Comparison of ENCODE assay signal across 9 cellular contexts in genomic region chr16:586645-587590, GRCh38. TPM values are rescaled to one million over a fixed set of nuclear protein-coding genes. Genes with fewer than 3 reads are reported as not detected.
A peak's percentile ranks its signal among the peaks of the same experiment; 100 is the strongest.
DNase-seq lines count a peak whose midpoint lies in the region; ATAC-seq, FAIRE-seq and TF ChIP-seq lines count a peak whose summit lies in the region.
"Had no signal": no experiment of that assay in that cellular context is flagged by ENCODE, and none has a peak within 500 bp of the region (broad histone marks: within the 10 kb centered on the region; RNA-seq: fewer than 3 reads in every experiment).

No MANE protein-coding gene starts in this region.

- H3K9me1 ChIP-seq in K562 (ENCODE audit: control insufficient read depth, insufficient read depth, low read length), result peaks cover 8% of the 10 kb centered on the region

- peaks cover 94% of the 10 kb centered on the region for H3K36me3 Mint-ChIP-seq in Calu3 (ENCODE audit: insufficient read depth, unreplicated experiment)
- no peaks in the 10 kb centered on the region for H3K36me3 Mint-ChIP-seq in nephron (ENCODE audit: low read depth)

- peaks cover 18 to 80% of the 10 kb centered on the region in 2 experiments; a peak in 4 of 5 replicates for H3K4me1 ChIP-seq in K562 (replicated peaks in 1 of 2; ENCODE audit: control insufficient read depth in 2 of 2, insufficient read depth in 2 of 2, low read length in 2 of 2)

- intact Hi-C loops in Calu3 (cut with micrococcal nuclease; ENCODE audit: unreplicated experiment) (no loop called here), K562 (cut with micrococcal nuclease) (no loop called here)

- no peak for FAIRE-seq in K562 (lab: Jason Lieb, UNC)

- no peak for TF ChIP-seq EP300 in K562 (IDR thresholded peaks at IDR 0.05; ENCODE audit: low read length)

- TF ChIP-seq RAD21 in K562 (CRISPR knock-in tag; conservative IDR thresholded peaks at IDR 0.05 in 1 of 2, IDR thresholded peaks at IDR 0.05 in 1 of 2), result no peak

- TF ChIP-seq POLR2A in K562 (conservative IDR thresholded peaks at IDR 0.05), result peak; percentile 49

- H3K4me1 Mint-ChIP-seq in Calu3 (ENCODE audit: low read depth, unreplicated experiment), result peaks cover 41% of the 10 kb centered on the region
- H3K4me1 Mint-ChIP-seq in nephron, result peaks cover 25% of the 10 kb centered on the region

- no peak overlapping the region for H2AFZ ChIP-seq in K562 (ENCODE audit: low read depth, low read length)

- in situ Hi-C loops in K562 (cut with MboI) (no loop called here), GM13976 (cut with MboI; ENCODE audit: low sequenced_read_pairs, unreplicated experiment) (no loop called here)

- CTCF ChIA-PET in Calu3 (lab: Charles Lee) (interaction anchor here (0.7 kb wide), 1 partner anchor 10 kb away, joined by 4 read pairs; no protein-coding TSS in a partner anchor), K562 (lab: Yijun Ruan, JAX; ENCODE audit: low intra/inter-chr PET ratio) (no interaction called here)

- DNase-seq in Calu3 (no peak), LNCaP clone FGC (ENCODE audit: low read depth) (no peak), K562 (ENCODE audit: extremely low read depth in 1 of 4, low spot score in 3 of 4) (no peak), DMS114 treated with DMSO at 0.1 percent for 48 hours (lab: John Stamatoyannopoulos, UW; ENCODE audit: unreplicated experiment) (no peak), NCI-H774 (lab: John Stamatoyannopoulos, UW) (no peak), T-helper 9 cell (no peak), GM13976 (ENCODE audit: low spot score) (no peak)

- H3K9me3 Mint-ChIP-seq in Calu3 (ENCODE audit: low read depth, unreplicated experiment), result no peaks in the 10 kb centered on the region
- H3K9me3 Mint-ChIP-seq in nephron, result no peaks in the 10 kb centered on the region

- POLR2A ChIA-PET in K562 (lab: Yijun Ruan, JAX), result interaction anchor here (0.6 to 1.5 kb wide), 7 partner anchors 8 to 149 kb away, joined by 3 to 6 read pairs (median 3); partner anchors contain the start of gene METTL26

- H3K4me3 Mint-ChIP-seq in Calu3 (ENCODE audit: low read depth, unreplicated experiment) (peak overlapping the region; percentile 92), nephron (peak overlapping the region; percentile 94 to 99 (median 97))

- H3K4me3 ChIP-seq in LNCaP clone FGC (ENCODE audit: low read depth, low read length), result peak overlapping the region; percentile 89
- H3K4me3 ChIP-seq in K562, result no peak overlapping the region

- H3K9me3 ChIP-seq in K562 (replicated peaks; ENCODE audit: control insufficient read depth, insufficient read depth, low read depth, low read length), result no peaks in the 10 kb centered on the region

- no peak for TF ChIP-seq CTCF in Calu3 (IDR thresholded peaks at IDR 0.05; ENCODE audit: unreplicated experiment)
- TF ChIP-seq CTCF in LNCaP clone FGC (IDR thresholded peaks at IDR 0.05; ENCODE audit: control insufficient read depth, extremely low read depth, insufficient read depth), result no peak
- no peak for TF ChIP-seq CTCF in K562 (IDR thresholded peaks at IDR 0.05 in 2 of 3, conservative IDR thresholded peaks at IDR 0.05 in 1 of 3; ENCODE audit: insufficient read depth in 2 of 3, low read depth in 1 of 3, low read length in 3 of 3)
- no peak for TF ChIP-seq CTCF in nephron (IDR thresholded peaks at IDR 0.05; ENCODE audit: unreplicated experiment in 3 of 3)
- TF ChIP-seq CTCF in GM13976 (IDR thresholded peaks at IDR 0.05; ENCODE audit: borderline replicate concordance, control extremely low read depth, extremely low read depth, insufficient read depth, missing control alignments), result no peak

- H3K36me3 ChIP-seq in K562 (ENCODE audit: control insufficient read depth, insufficient read depth, low read length), result peaks cover 7% of the 10 kb centered on the region; the same call in 1 of the 3 replicates

- no TSS peak for BruUV-seq in Calu3 (replicated peaks; lab: Mats Ljungman, UMichigan)
- no TSS peak for BruUV-seq in K562 (replicated peaks; lab: Mats Ljungman, UMichigan)

- ATAC-seq in K562, result no peak

- H3K27ac Mint-ChIP-seq in Calu3 (ENCODE audit: unreplicated experiment) (peak overlapping the region; percentile 97), nephron (peak overlapping the region; percentile 93 to 100 (median 98))

- H3K27ac ChIP-seq in K562 (ENCODE audit: extremely low read depth, low read depth, low read length), result 0 out of 3 replicates have a peak overlapping the region, but pooled peaks have one; percentile 91

- H3K4me2 ChIP-seq in K562 (ENCODE audit: insufficient read depth, low read length), result peak overlapping the region; percentile 12

- peaks cover 17% of the 10 kb centered on the region for H4K20me1 ChIP-seq in K562 (replicated peaks; ENCODE audit: control insufficient read depth, insufficient read depth, low read length)

- H3K27me3 ChIP-seq in K562 (ENCODE audit: control insufficient read depth in 2 of 2, insufficient read depth in 2 of 2, low read length in 2 of 2), result no peaks in the 10 kb centered on the region

- peak overlapping the region; percentile 82 to 88; a peak in 3 of 4 replicates for H3K9ac ChIP-seq in K562 (ENCODE audit: insufficient read depth in 1 of 2, low read depth in 2 of 2, low read length in 2 of 2)

- H3K27me3 Mint-ChIP-seq in Calu3 (ENCODE audit: unreplicated experiment), result no peaks in the 10 kb centered on the region
- H3K27me3 Mint-ChIP-seq in nephron (ENCODE audit: low read depth), result peaks cover 8% of the 10 kb centered on the region

- 80% methylated on average over 14 of the region's 14 CpGs for WGBS in K562 (ENCODE audit: insufficient coverage, low coverage, missing lambda C conversion rate)

- peaks cover 40% of the 10 kb centered on the region for H3K79me2 ChIP-seq in K562 (ENCODE audit: control insufficient read depth, insufficient read depth, low read length)

RNA-seq across cellular contexts. Expression of gene RAB40C, which starts 2.9 kb away (rescaled TPM):
- total RNA-seq in Calu3 (2022), result 35.6 and 36.5 TPM in 2 replicates
- 10.6 and 36.6 TPM in 2 replicates for total RNA-seq in K562 (2011; cell fraction: chromatin; rRNA removed; ENCODE audit: low replicate concordance)
- total RNA-seq in K562 (2011; cell fraction: nucleolus; rRNA removed), result 24.2 and 24.8 TPM in 2 replicates
- 15.5 and 15.6 TPM in 2 replicates for total RNA-seq in K562 (2011; cell fraction: nucleoplasm; rRNA removed)
- 22.3 and 26.0 TPM in 2 replicates for total RNA-seq in K562 (2014; rRNA removed)
- total RNA-seq in K562 (2014; rRNA removed; fragmentation: Illumina TruSeq; extraction: Trizol), result 1.9 and 2.5 TPM in 2 replicates
- 10.1 and 11.4 TPM in 2 replicates for total RNA-seq in K562 (2015; rRNA removed; fragmentation: Illumina TruSeq; extraction: Trizol)
- total RNA-seq in K562 (2021), result 23.4 and 25.3 TPM in 2 replicates
- polyA plus RNA-seq in K562 (2011; rRNA removed), result 8.7 and 10.9 TPM in 2 replicates
- polyA plus RNA-seq in K562 (2011; cell fraction: cytosol; rRNA removed), result 15.6 and 35.2 TPM in 2 replicates
- polyA plus RNA-seq in K562 (2011; cell fraction: nucleus; rRNA removed), result 22.1 and 35.1 TPM in 2 replicates
- polyA plus RNA-seq in K562 (2012), result 15.7 and 28.1 TPM in 2 replicates
- polyA plus RNA-seq in K562 (2014; fragmentation: Illumina TruSeq; extraction: Trizol), result 5.6 and 13.3 TPM in 2 replicates
- polyA plus RNA-seq in K562 (2014; fragmentation: Nextera tagmentation; extraction: Ambion mirVana), result under 1 TPM; 0.17 to 0.50 TPM
- 20.9 and 22.3 TPM in 2 replicates for polyA plus RNA-seq in K562 (2014; rRNA removed)
- 2.9 and 5.0 TPM in 2 replicates for polyA minus RNA-seq in K562 (2011; rRNA and poly(A)+ RNA removed)
- 10.3 and 15.5 TPM in 2 replicates for polyA minus RNA-seq in K562 (2011; cell fraction: cytosol; rRNA and poly(A)+ RNA removed)
- polyA minus RNA-seq in K562 (2011; cell fraction: nucleus; rRNA and poly(A)+ RNA removed), result 4.8 and 5.1 TPM in 2 replicates

RNA-seq across cellular contexts. Expression of gene PIGQ, which starts 17.1 kb away (rescaled TPM):
- 101 and 106 TPM in 2 replicates for total RNA-seq in Calu3 (2022)
- 51.8 and 208 TPM in 2 replicates for total RNA-seq in K562 (2011; cell fraction: chromatin; rRNA removed; ENCODE audit: low replicate concordance)
- 193 and 220 TPM in 2 replicates for total RNA-seq in K562 (2011; cell fraction: nucleolus; rRNA removed)
- total RNA-seq in K562 (2011; cell fraction: nucleoplasm; rRNA removed), result 84.0 and 92.9 TPM in 2 replicates
- total RNA-seq in K562 (2014; rRNA removed), result 30.7 and 36.1 TPM in 2 replicates
- 2.3 and 3.4 TPM in 2 replicates for total RNA-seq in K562 (2014; rRNA removed; fragmentation: Illumina TruSeq; extraction: Trizol)
- 14.1 and 14.3 TPM in 2 replicates for total RNA-seq in K562 (2015; rRNA removed; fragmentation: Illumina TruSeq; extraction: Trizol)
- total RNA-seq in K562 (2021), result 43.7 and 49.6 TPM in 2 replicates
- 11.2 and 19.4 TPM in 2 replicates for polyA plus RNA-seq in K562 (2011; rRNA removed)
- polyA plus RNA-seq in K562 (2011; cell fraction: cytosol; rRNA removed), result 15.7 and 51.3 TPM in 2 replicates
- polyA plus RNA-seq in K562 (2011; cell fraction: nucleus; rRNA removed), result 84.7 and 175 TPM in 2 replicates
- polyA plus RNA-seq in K562 (2012), result 22.2 and 33.3 TPM in 2 replicates
- polyA plus RNA-seq in K562 (2014; fragmentation: Illumina TruSeq; extraction: Trizol), result 11.7 and 21.9 TPM in 2 replicates
- 1 to 10 TPM in 1 of 2 experiments, under 1 TPM in 1; 0.20 to 2.5 TPM for polyA plus RNA-seq in K562 (2014; fragmentation: Nextera tagmentation; extraction: Ambion mirVana)
- polyA plus RNA-seq in K562 (2014; rRNA removed), result 42.1 and 42.3 TPM in 2 replicates
- polyA minus RNA-seq in K562 (2011; rRNA and poly(A)+ RNA removed), result 9.6 and 17.9 TPM in 2 replicates
- polyA minus RNA-seq in K562 (2011; cell fraction: cytosol; rRNA and poly(A)+ RNA removed), result 11.2 and 15.5 TPM in 2 replicates
- 33.2 and 44.4 TPM in 2 replicates for polyA minus RNA-seq in K562 (2011; cell fraction: nucleus; rRNA and poly(A)+ RNA removed)

RNA-seq across cellular contexts. Expression of gene NHLRC4, which starts 20.1 kb away (rescaled TPM):
- total RNA-seq in Calu3 (2022) (not detected in 2 replicates), K562 (2014; rRNA removed) (2.6 and 3.1 TPM in 2 replicates), K562 (2014; rRNA removed; fragmentation: Illumina TruSeq; extraction: Trizol) (0.47 and 0.48 TPM in 2 replicates), K562 (2015; rRNA removed; fragmentation: Illumina TruSeq; extraction: Trizol) (1.2 and 1.3 TPM in 2 replicates), K562 (2021) (2.0 and 3.0 TPM in 2 replicates)
- total RNA-seq in K562 (2011; cell fraction: chromatin; rRNA removed; ENCODE audit: low replicate concordance), result 3.1 and 8.5 TPM in 2 replicates
- 8.4 and 8.8 TPM in 2 replicates for total RNA-seq in K562 (2011; cell fraction: nucleolus; rRNA removed)
- 5.0 TPM in 2 replicates for total RNA-seq in K562 (2011; cell fraction: nucleoplasm; rRNA removed)
- polyA plus RNA-seq in K562 (2011; rRNA removed) (1.3 and 1.7 TPM in 2 replicates), K562 (2014; fragmentation: Illumina TruSeq; extraction: Trizol) (0.24 and 1.1 TPM in 2 replicates), K562 (2014; fragmentation: Nextera tagmentation; extraction: Ambion mirVana) (not detected), K562 (2014; rRNA removed) (3.2 and 3.7 TPM in 2 replicates)
- polyA plus RNA-seq in K562 (2011; cell fraction: cytosol; rRNA removed), result 2.0 and 4.5 TPM in 2 replicates
- 6.2 and 8.3 TPM in 2 replicates for polyA plus RNA-seq in K562 (2011; cell fraction: nucleus; rRNA removed)
- polyA plus RNA-seq in K562 (2012), result 1.7 and 7.2 TPM in 2 replicates
- polyA minus RNA-seq in K562 (2011; rRNA and poly(A)+ RNA removed), result 0.39 and 0.51 TPM in 2 replicates
- polyA minus RNA-seq in K562 (2011; cell fraction: cytosol; rRNA and poly(A)+ RNA removed), result 1.3 TPM in 1 of 2 replicates, not detected in the other
- 6.5 and 8.1 TPM in 2 replicates for polyA minus RNA-seq in K562 (2011; cell fraction: nucleus; rRNA and poly(A)+ RNA removed)

RNA-seq across cellular contexts. Expression of gene PRR35, which starts 26.7 kb away (rescaled TPM):
- total RNA-seq in Calu3 (2022) (not detected in 2 replicates), K562 (2014; rRNA removed) (0.41 and 0.45 TPM in 2 replicates), K562 (2014; rRNA removed; fragmentation: Illumina TruSeq; extraction: Trizol) (not detected in 2 replicates), K562 (2015; rRNA removed; fragmentation: Illumina TruSeq; extraction: Trizol) (0.08 TPM in 1 of 2 replicates, not detected in the other), K562 (2021) (0.18 and 0.42 TPM in 2 replicates)
- 0.18 and 0.79 TPM in 2 replicates for total RNA-seq in K562 (2011; cell fraction: chromatin; rRNA removed; ENCODE audit: low replicate concordance)
- total RNA-seq in K562 (2011; cell fraction: nucleolus; rRNA removed), result 0.66 and 1.3 TPM in 2 replicates
- 0.29 and 0.53 TPM in 2 replicates for total RNA-seq in K562 (2011; cell fraction: nucleoplasm; rRNA removed)
- polyA plus RNA-seq in K562 (2011; rRNA removed) (0.09 and 0.17 TPM in 2 replicates), K562 (2014; fragmentation: Illumina TruSeq; extraction: Trizol) (0.07 TPM in 1 of 2 replicates, not detected in the other), K562 (2014; fragmentation: Nextera tagmentation; extraction: Ambion mirVana) (not detected), K562 (2014; rRNA removed) (0.15 and 0.24 TPM in 2 replicates)
- polyA plus RNA-seq in K562 (2011; cell fraction: cytosol; rRNA removed), result 0.07 and 1.2 TPM in 2 replicates
- 0.20 and 2.2 TPM in 2 replicates for polyA plus RNA-seq in K562 (2011; cell fraction: nucleus; rRNA removed)
- 0.09 and 0.14 TPM in 2 replicates for polyA plus RNA-seq in K562 (2012)
- not detected in 2 replicates for polyA minus RNA-seq in K562 (2011; rRNA and poly(A)+ RNA removed)
- polyA minus RNA-seq in K562 (2011; cell fraction: cytosol; rRNA and poly(A)+ RNA removed), result not detected in 2 replicates
- polyA minus RNA-seq in K562 (2011; cell fraction: nucleus; rRNA and poly(A)+ RNA removed), result 0.27 TPM in 1 of 2 replicates, not detected in the other
- total RNA-seq: lower leg skin had no signal

RNA-seq across cellular contexts. Expression of gene WFIKKN1, which starts 43.9 kb away (rescaled TPM):
- total RNA-seq in Calu3 (2022) (0.66 and 0.90 TPM in 2 replicates), K562 (2014; rRNA removed) (0.50 and 0.57 TPM in 2 replicates), K562 (2014; rRNA removed; fragmentation: Illumina TruSeq; extraction: Trizol) (not detected in 2 replicates), K562 (2015; rRNA removed; fragmentation: Illumina TruSeq; extraction: Trizol) (0.11 and 0.14 TPM in 2 replicates), K562 (2021) (0.85 and 1.1 TPM in 2 replicates)
- total RNA-seq in K562 (2011; cell fraction: chromatin; rRNA removed; ENCODE audit: low replicate concordance), result 0.83 and 4.1 TPM in 2 replicates
- total RNA-seq in K562 (2011; cell fraction: nucleolus; rRNA removed), result 3.3 and 3.8 TPM in 2 replicates
- total RNA-seq in K562 (2011; cell fraction: nucleoplasm; rRNA removed), result 1.8 and 2.3 TPM in 2 replicates
- polyA plus RNA-seq in K562 (2011; rRNA removed) (0.18 and 0.22 TPM in 2 replicates), K562 (2014; fragmentation: Illumina TruSeq; extraction: Trizol) (0.14 TPM in 1 of 2 replicates, not detected in the other), K562 (2014; fragmentation: Nextera tagmentation; extraction: Ambion mirVana) (not detected), K562 (2014; rRNA removed) (0.30 and 0.54 TPM in 2 replicates)
- 0.29 and 2.5 TPM in 2 replicates for polyA plus RNA-seq in K562 (2011; cell fraction: cytosol; rRNA removed)
- polyA plus RNA-seq in K562 (2011; cell fraction: nucleus; rRNA removed), result 0.56 and 2.4 TPM in 2 replicates
- 0.61 and 1.5 TPM in 2 replicates for polyA plus RNA-seq in K562 (2012)
- polyA minus RNA-seq in K562 (2011; rRNA and poly(A)+ RNA removed), result 0.12 and 0.14 TPM in 2 replicates
- polyA minus RNA-seq in K562 (2011; cell fraction: cytosol; rRNA and poly(A)+ RNA removed), result 0.73 and 1.1 TPM in 2 replicates
- 0.44 and 0.81 TPM in 2 replicates for polyA minus RNA-seq in K562 (2011; cell fraction: nucleus; rRNA and poly(A)+ RNA removed)
